Comparison of ENCODE assay signal across 8 cellular contexts in the genomic region with DNA sequence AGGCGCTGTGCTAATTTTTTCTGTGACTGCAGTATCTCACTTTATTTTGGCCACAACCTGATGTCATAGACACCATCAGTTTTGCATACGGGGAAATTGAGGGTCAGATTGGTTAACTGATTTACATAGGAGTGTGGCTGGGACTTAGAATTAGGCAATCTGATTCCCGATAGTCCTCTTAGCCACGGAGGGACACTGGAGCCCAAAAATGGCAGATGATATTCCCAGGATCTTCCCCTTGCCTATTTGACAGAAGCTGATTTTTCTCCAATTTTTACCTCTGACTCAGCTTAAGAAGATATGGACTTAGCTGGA. TPM values are rescaled to one million over a fixed set of nuclear protein-coding genes. Genes with fewer than 3 reads are reported as not detected.
DNase-seq lines count a peak whose midpoint lies in the region; ATAC-seq, FAIRE-seq and TF ChIP-seq lines count a peak whose summit lies in the region.

No MANE protein-coding gene starts in this region.

- no peak for TF ChIP-seq CTCF in A549 (IDR thresholded peaks at IDR 0.05)
- TF ChIP-seq CTCF in glutamatergic neuron (IDR thresholded peaks at IDR 0.05; ENCODE audit: partially characterized antibody, unreplicated experiment) = no peak
- no peak for TF ChIP-seq CTCF in smooth muscle cell (IDR thresholded peaks at IDR 0.05; ENCODE audit: borderline replicate concordance, insufficient read depth, poor library complexity, severe bottlenecking)

- no peak for TF ChIP-seq RAD21 in A549 (conservative IDR thresholded peaks at IDR 0.05 in 1 of 2, IDR thresholded peaks at IDR 0.05 in 1 of 2)

- H3K9me3 ChIP-seq in A549 (no peaks in the 10 kb centered on the region), smooth muscle cell (replicated peaks; ENCODE audit: low read depth) (no peaks in the 10 kb centered on the region)

- 43% methylated on average over 4 of the region's 4 CpGs for WGBS in A549 (ENCODE audit: missing lambda C conversion rate)
- 15% methylated on average over 4 of the region's 4 CpGs for WGBS in smooth muscle cell (ENCODE audit: low lambda C conversion rate)

- no peaks in the 10 kb centered on the region for H3K27me3 ChIP-seq in smooth muscle cell (ENCODE audit: low read depth)

- H3K27me3 Mint-ChIP-seq in T-helper 2 cell treated with Interferon-gamma antibody and Interleukin-4, amounts not matched to agents 5 μg/mL and 100 μg/mL, for 36 hours (ENCODE audit: low read depth) = no peaks in the 10 kb centered on the region
- H3K27me3 Mint-ChIP-seq in glutamatergic neuron (ENCODE audit: unreplicated experiment) = peaks cover 6% of the 10 kb centered on the region

- no peak for ATAC-seq in A549
- ATAC-seq in GM18867 (IDR thresholded peaks at IDR 0.05; ENCODE audit: unreplicated experiment) = peak; percentile 29
- no peak for ATAC-seq in GM19023 (IDR thresholded peaks at IDR 0.05; ENCODE audit: unreplicated experiment)

- H3K9ac ChIP-seq in smooth muscle cell (ENCODE audit: low read depth) = peak overlapping the region; percentile 66

- peak overlapping the region in 1 of 2 experiments; percentile 84; a peak in 3 of 6 replicates for H3K27ac ChIP-seq in A549
- no peak overlapping the region for H3K27ac ChIP-seq in smooth muscle cell (ENCODE audit: low read depth)

- no peak for TF ChIP-seq EP300 in A549 (IDR thresholded peaks at IDR 0.05)

- peaks cover 47% of the 10 kb centered on the region for H3K79me2 ChIP-seq in smooth muscle cell (ENCODE audit: low read depth)

- H3K27ac Mint-ChIP-seq in T-helper 2 cell treated with Interferon-gamma antibody and Interleukin-4, amounts not matched to agents 5 μg/mL and 100 μg/mL, for 36 hours = no peak overlapping the region
- H3K27ac Mint-ChIP-seq in glutamatergic neuron (ENCODE audit: unreplicated experiment) = no peak overlapping the region

- peaks cover 65% of the 10 kb centered on the region for H3K4me1 ChIP-seq in A549
- H3K4me1 ChIP-seq in smooth muscle cell (ENCODE audit: low read depth) = peaks cover 49% of the 10 kb centered on the region

- H4K20me1 ChIP-seq in smooth muscle cell (ENCODE audit: low read depth) = peaks cover 35% of the 10 kb centered on the region

- CTCF ChIA-PET in A549 (lab: Yijun Ruan, JAX) = interaction anchor here (1.0 to 5.0 kb wide), 3 partner anchors 9 to 40 kb away, joined by 3 to 35 read pairs (median 3); no protein-coding TSS in a partner anchor

- H3K4me3 Mint-ChIP-seq in T-helper 2 cell treated with Interferon-gamma antibody and Interleukin-4, amounts not matched to agents 5 μg/mL and 100 μg/mL, for 36 hours = peak overlapping the region; percentile 73
- peak overlapping the region; percentile 94 for H3K4me3 Mint-ChIP-seq in glutamatergic neuron (ENCODE audit: unreplicated experiment)

- no peak for FAIRE-seq in A549 (lab: Jason Lieb, UNC)

- TF ChIP-seq POLR2A in A549 (IDR thresholded peaks at IDR 0.05; ENCODE audit: low read length) = no peak

- H3K4me1 Mint-ChIP-seq in T-helper 2 cell treated with Interferon-gamma antibody and Interleukin-4, amounts not matched to agents 5 μg/mL and 100 μg/mL, for 36 hours (ENCODE audit: low read depth) = peaks cover 51% of the 10 kb centered on the region
- peaks cover 22% of the 10 kb centered on the region for H3K4me1 Mint-ChIP-seq in glutamatergic neuron (ENCODE audit: low read depth, unreplicated experiment)

- no peak for DNase-seq in A549 (ENCODE audit: low read depth in 1 of 2, low spot score in 1 of 2)
- DNase-seq in T-helper 2 cell treated with Interferon-gamma antibody and Interleukin-4, amounts not matched to agents 5 μg/mL and 100 μg/mL, for 36 hours (ENCODE audit: low spot score) = peak; percentile 32
- no peak for DNase-seq in glutamatergic neuron
- no peak for DNase-seq in smooth muscle cell (lab: John Stamatoyannopoulos, UW; ENCODE audit: unreplicated experiment)
- DNase-seq in NCI-H2081 treated with DMSO at 0.1 percent for 48 hours (lab: John Stamatoyannopoulos, UW) = no peak
- DNase-seq in NCI-H146 treated with DMSO at 0.1 percent for 48 hours (lab: John Stamatoyannopoulos, UW; ENCODE audit: unreplicated experiment) = no peak

- no peaks in the 10 kb centered on the region for H3K36me3 ChIP-seq in smooth muscle cell (ENCODE audit: low read depth)

- peak overlapping the region; percentile 87 for H3K4me2 ChIP-seq in A549
- peak overlapping the region; percentile 89 for H3K4me2 ChIP-seq in smooth muscle cell

- no peaks in the 10 kb centered on the region for H3K36me3 Mint-ChIP-seq in T-helper 2 cell treated with Interferon-gamma antibody and Interleukin-4, amounts not matched to agents 5 μg/mL and 100 μg/mL, for 36 hours (ENCODE audit: low read depth)
- peaks cover 4% of the 10 kb centered on the region for H3K36me3 Mint-ChIP-seq in glutamatergic neuron (ENCODE audit: unreplicated experiment)

- no peaks in the 10 kb centered on the region for H3K9me3 Mint-ChIP-seq in T-helper 2 cell treated with Interferon-gamma antibody and Interleukin-4, amounts not matched to agents 5 μg/mL and 100 μg/mL, for 36 hours
- H3K9me3 Mint-ChIP-seq in glutamatergic neuron (ENCODE audit: unreplicated experiment) = peaks cover 5% of the 10 kb centered on the region

- H3K4me3 ChIP-seq in A549 (peak overlapping the region; percentile 88), smooth muscle cell (peak overlapping the region; percentile 95)

- POLR2A ChIA-PET in A549 (lab: Yijun Ruan, JAX) = interaction anchor here (1.1 kb wide), 1 partner anchor 10 kb away, joined by 3 read pairs; no protein-coding TSS in a partner anchor

- peaks cover 9% of the 10 kb centered on the region for H3F3A ChIP-seq in smooth muscle cell (ENCODE audit: low read depth)

- H2AFZ ChIP-seq in smooth muscle cell (ENCODE audit: low read depth) = no peak overlapping the region

TF ChIP-seq in A549, 52 proteins besides CTCF, POLR2A, EP300 and RAD21:
- no peak for TF ChIP-seq RFX5 (IDR thresholded peaks at IDR 0.05)
TF ChIP-seq in A549: peak in this region for 0.

RNA-seq across cellular contexts. Expression of gene CPD, which starts 1.3 kb away (rescaled TPM):
- polyA plus RNA-seq in A549 (2011; rRNA removed) = 83.3 and 97.2 TPM in 2 replicates
- 7.0 TPM in 2 replicates for polyA plus RNA-seq in A549 (2012; cell fraction: cytosol; rRNA removed)
- 8.9 and 9.8 TPM in 2 replicates for polyA plus RNA-seq in A549 (2012; cell fraction: nucleus; rRNA removed)
- polyA plus RNA-seq in A549 (2017; fragmentation: RNase III; extraction: RNeasy Plus Mini Kit Qiagen cat#74134 plus additional on column Dnase treatment) = 22.4 to 27.7 TPM (median 26.9 TPM) in 3 replicates
- 125 and 150 TPM in 2 replicates for polyA minus RNA-seq in A549 (2011; rRNA and poly(A)+ RNA removed)
- 29.8 TPM for total RNA-seq in glutamatergic neuron (ENCODE audit: unreplicated experiment)
- total RNA-seq in smooth muscle cell = 51.5 and 68.5 TPM in 2 replicates
- polyA plus RNA-seq in smooth muscle cell = 12.0 and 16.8 TPM in 2 replicates

RNA-seq across cellular contexts. Expression of gene TMIGD1, which starts 46.2 kb away (rescaled TPM):
- not detected in 2 replicates for polyA plus RNA-seq in A549 (2011; rRNA removed)
- polyA plus RNA-seq in A549 (2012; cell fraction: cytosol; rRNA removed) = not detected in 2 replicates
- not detected in 2 replicates for polyA plus RNA-seq in A549 (2012; cell fraction: nucleus; rRNA removed)
- polyA plus RNA-seq in A549 (2017; fragmentation: RNase III; extraction: RNeasy Plus Mini Kit Qiagen cat#74134 plus additional on column Dnase treatment) = not detected in 3 replicates
- not detected in 2 replicates for polyA minus RNA-seq in A549 (2011; rRNA and poly(A)+ RNA removed)
- total RNA-seq in glutamatergic neuron (ENCODE audit: unreplicated experiment) = not detected
- total RNA-seq in smooth muscle cell = not detected in 2 replicates
- polyA plus RNA-seq in smooth muscle cell = not detected in 2 replicates
